In the genomic region with DNA sequence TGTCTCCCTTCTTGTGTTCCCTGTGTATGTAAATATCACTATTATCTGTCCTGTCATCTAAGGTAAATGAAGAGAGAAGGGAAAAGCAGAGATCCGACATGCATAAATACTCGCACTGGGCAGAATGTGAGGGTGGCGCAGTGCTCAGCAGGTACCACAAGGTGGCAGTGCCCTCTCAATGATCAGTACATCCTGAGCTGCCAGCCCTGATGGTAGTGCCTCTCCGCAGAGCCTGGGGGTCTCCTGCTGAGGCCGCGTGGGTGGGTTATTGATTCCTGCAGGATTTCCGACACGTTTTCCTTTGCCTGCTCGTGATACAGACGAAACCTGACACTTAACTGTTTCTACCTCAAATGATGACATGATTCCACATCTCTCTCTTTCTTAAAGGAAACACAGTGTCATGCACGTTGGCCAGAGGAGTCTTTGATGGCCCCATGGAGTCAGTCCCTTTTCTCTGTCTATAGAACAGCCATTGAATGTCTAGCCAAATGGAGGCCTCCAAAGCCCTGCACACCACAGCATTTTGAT, we compare ENCODE assay signal across 8 cellular contexts. TPM values are rescaled to one million over a fixed set of nuclear protein-coding genes. Genes with fewer than 3 reads are reported as not detected.
DNase-seq lines count a peak whose midpoint lies in the region; ATAC-seq, FAIRE-seq and TF ChIP-seq lines count a peak whose summit lies in the region.

No MANE protein-coding gene starts in this region.

- no peaks in the 10 kb centered on the region for H4K20me1 ChIP-seq in HepG2 (ENCODE audit: insufficient read depth, low read length)

- ATAC-seq in GM18907 (IDR thresholded peaks at IDR 0.05; ENCODE audit: unreplicated experiment) (peak; percentile 97), HG03097 (IDR thresholded peaks at IDR 0.05; ENCODE audit: low FRiP score, unreplicated experiment) (peak; percentile 92), HepG2 (peak; percentile 97)

- H3K4me3 ChIP-seq in HepG2 (replicated peaks in 1 of 3; ENCODE audit: insufficient read depth in 1 of 3, low read depth in 2 of 3, low read length in 3 of 3), result no peak overlapping the region

- peak; percentile 26 to 57 for DNase-seq in AML-193 (lab: John Stamatoyannopoulos, UW)
- DNase-seq in NCI-H2196 treated with DMSO at 0.1 percent for 48 hours (lab: John Stamatoyannopoulos, UW; ENCODE audit: unreplicated experiment), result peak; percentile 20
- peak; percentile 57 for DNase-seq in activated CD4-positive, alpha-beta T cell treated with anti-CD3 and anti-CD28 coated beads for 1 hour
- peak; percentile 80 for DNase-seq in cerebellum (ENCODE audit: low spot score)
- peak; percentile 41 for DNase-seq in HepG2 (ENCODE audit: low spot score)
- peak; percentile 53 to 66 for DNase-seq in stimulated activated CD4-positive, alpha-beta T cell treated with anti-CD3 and anti-CD28 coated beads, Interleukin-4, amount 100 ng/mL, for 4 hours

- 2% methylated on average over 8 of the region's 11 CpGs for WGBS in HepG2 (ENCODE audit: low lambda C conversion rate)

- H3K27me3 ChIP-seq in HepG2 (ENCODE audit: control insufficient read depth in 1 of 2, insufficient read depth in 2 of 2, low read length in 2 of 2), result peaks cover 3 to 24% of the 10 kb centered on the region in 2 experiments; a peak in 3 of 5 replicates

- peak; percentile 81 for FAIRE-seq in HepG2 (lab: Jason Lieb, UNC)

- no peaks in the 10 kb centered on the region for H3K36me3 ChIP-seq in HepG2 (replicated peaks in 1 of 2; ENCODE audit: control insufficient read depth in 1 of 2, insufficient read depth in 2 of 2, low read length in 2 of 2)

- H3K4me2 ChIP-seq in HepG2 (ENCODE audit: low read depth, low read length), result peak overlapping the region; percentile 16; the same call in 1 of the 2 replicates

- TF ChIP-seq POLR2A in HepG2 (IDR thresholded peaks at IDR 0.05; ENCODE audit: insufficient read depth in 1 of 2, low read depth in 2 of 2, low read length in 2 of 2), result no peak

- peak; percentile 97 for TF ChIP-seq CTCF in HepG2 (CRISPR knock-in tag; IDR thresholded peaks at IDR 0.05)

- H3K79me2 ChIP-seq in HepG2 (ENCODE audit: insufficient read depth, low read length), result no peaks in the 10 kb centered on the region

- peaks cover 5% of the 10 kb centered on the region; the same call in 1 of the 2 replicates for H3K4me1 ChIP-seq in HepG2 (ENCODE audit: insufficient read depth, low read length)

- POLR2A ChIA-PET in HepG2 (lab: Yijun Ruan, JAX), result no interaction called here

- no peak overlapping the region for H2AFZ ChIP-seq in HepG2 (ENCODE audit: low read length)

- no TSS peak for BruUV-seq in HepG2 (replicated peaks; lab: Mats Ljungman, UMichigan)

- CTCF ChIA-PET in HepG2 (lab: Yijun Ruan, JAX; ENCODE audit: low intra/inter-chr PET ratio, low total read pairs), result interaction anchor here (0.7 to 1.7 kb wide), 3 partner anchors 273 to 451 kb away, joined by 3 to 10 read pairs (median 4); no protein-coding TSS in a partner anchor

- TF ChIP-seq EP300 in HepG2 (IDR thresholded peaks at IDR 0.05; ENCODE audit: low read depth in 2 of 2, low read length in 2 of 2) (no peak), HepG2 (CRISPR knock-in tag; IDR thresholded peaks at IDR 0.05; ENCODE audit: borderline replicate concordance) (no peak)

- H3K27ac ChIP-seq in HepG2 (ENCODE audit: extremely low read length, insufficient read depth, low read length), result no peak overlapping the region

- peak; percentile 78 for TF ChIP-seq RAD21 in HepG2 (CRISPR knock-in tag; IDR thresholded peaks at IDR 0.05)

- no peak overlapping the region for H3K9ac ChIP-seq in HepG2 (ENCODE audit: insufficient read depth, low read depth, low read length)

- intact Hi-C loops in HepG2 (cut with micrococcal nuclease; ENCODE audit: unreplicated experiment), result loop anchor here (1.0 to 2.0 kb wide), 2 partner anchors 110 to 273 kb away; no protein-coding TSS in a partner anchor

- H3K9me3 ChIP-seq in HepG2 (ENCODE audit: low read length), result no peaks in the 10 kb centered on the region

- in situ Hi-C loops in HepG2 (cut with HindIII; ENCODE audit: extremely low pct_ligation_motif_present, low pct_unique_long_range_greater_than_20kb), result loop anchor here (5.0 to 10.0 kb wide), 2 partner anchors 100 to 278 kb away; no protein-coding TSS in a partner anchor

RNA-seq across cellular contexts. Expression of a gene that starts 19.8 kb away (rescaled TPM):
- total RNA-seq in cerebellum (0.91 TPM), HepG2 (2016; rRNA removed; fragmentation: Illumina TruSeq; extraction: Trizol) (0.24 and 0.71 TPM in 2 replicates)
- 0.44 and 1.2 TPM in 2 replicates for total RNA-seq in HepG2 (2016; cell fraction: cytosol; rRNA removed; fragmentation: Illumina TruSeq; extraction: Trizol; ENCODE audit: low read depth)
- total RNA-seq in HepG2 (2016; cell fraction: insoluble cytoplasmic fraction; rRNA removed; fragmentation: Illumina TruSeq; extraction: Trizol), result 0.39 and 0.74 TPM in 2 replicates
- total RNA-seq in HepG2 (2016; cell fraction: membrane; rRNA removed; fragmentation: Illumina TruSeq; extraction: Trizol), result 0.17 and 0.37 TPM in 2 replicates
- total RNA-seq in HepG2 (2016; cell fraction: nucleus; rRNA removed; fragmentation: Illumina TruSeq; extraction: Trizol), result 0.43 and 1.4 TPM in 2 replicates
- polyA plus RNA-seq in HepG2 (2011; rRNA removed), result 0.68 and 0.69 TPM in 2 replicates
- 0.53 and 0.90 TPM in 2 replicates for polyA plus RNA-seq in HepG2 (2011; cell fraction: cytosol; rRNA removed)
- polyA plus RNA-seq in HepG2 (2011; cell fraction: nucleus; rRNA removed), result 0.76 and 0.88 TPM in 2 replicates
- 0.05 TPM in 1 of 2 replicates, not detected in the other for polyA plus RNA-seq in HepG2 (2012)
- 0.32 and 0.44 TPM in 2 replicates for polyA plus RNA-seq in HepG2 (2016; cell fraction: cytosol; fragmentation: Illumina TruSeq; extraction: Trizol; ENCODE audit: low read depth)
- polyA plus RNA-seq in HepG2 (2016; cell fraction: insoluble cytoplasmic fraction; fragmentation: Illumina TruSeq; extraction: Trizol; ENCODE audit: low read depth), result 0.20 and 0.87 TPM in 2 replicates
- polyA plus RNA-seq in HepG2 (2016; cell fraction: membrane; fragmentation: Illumina TruSeq; extraction: Trizol; ENCODE audit: low read depth), result 0.50 and 0.71 TPM in 2 replicates
- 0.84 and 2.3 TPM in 2 replicates for polyA plus RNA-seq in HepG2 (2016; cell fraction: nucleus; fragmentation: Illumina TruSeq; extraction: Trizol; ENCODE audit: insufficient read depth, low read depth)
- 2.2 TPM in 1 of 2 replicates, not detected in the other for polyA minus RNA-seq in HepG2 (2011; rRNA and poly(A)+ RNA removed; ENCODE audit: low replicate concordance)
- polyA minus RNA-seq in HepG2 (2011; cell fraction: cytosol; rRNA and poly(A)+ RNA removed), result not detected in 2 replicates
- polyA minus RNA-seq in HepG2 (2011; cell fraction: nucleus; rRNA and poly(A)+ RNA removed), result not detected in 2 replicates

RNA-seq across cellular contexts. Expression of a gene that starts 23.3 kb away (rescaled TPM):
- total RNA-seq in cerebellum (not detected), HepG2 (2016; rRNA removed; fragmentation: Illumina TruSeq; extraction: Trizol) (not detected in 2 replicates)
- total RNA-seq in HepG2 (2016; cell fraction: cytosol; rRNA removed; fragmentation: Illumina TruSeq; extraction: Trizol; ENCODE audit: low read depth), result not detected in 2 replicates
- not detected in 2 replicates for total RNA-seq in HepG2 (2016; cell fraction: insoluble cytoplasmic fraction; rRNA removed; fragmentation: Illumina TruSeq; extraction: Trizol)
- total RNA-seq in HepG2 (2016; cell fraction: membrane; rRNA removed; fragmentation: Illumina TruSeq; extraction: Trizol), result not detected in 2 replicates
- total RNA-seq in HepG2 (2016; cell fraction: nucleus; rRNA removed; fragmentation: Illumina TruSeq; extraction: Trizol), result not detected in 2 replicates
- polyA plus RNA-seq in HepG2 (2011; rRNA removed), result not detected in 2 replicates
- polyA plus RNA-seq in HepG2 (2011; cell fraction: cytosol; rRNA removed), result not detected in 2 replicates
- polyA plus RNA-seq in HepG2 (2011; cell fraction: nucleus; rRNA removed), result not detected in 2 replicates
- not detected in 2 replicates for polyA plus RNA-seq in HepG2 (2012)
- polyA plus RNA-seq in HepG2 (2016; cell fraction: cytosol; fragmentation: Illumina TruSeq; extraction: Trizol; ENCODE audit: low read depth), result not detected in 2 replicates
- not detected in 2 replicates for polyA plus RNA-seq in HepG2 (2016; cell fraction: insoluble cytoplasmic fraction; fragmentation: Illumina TruSeq; extraction: Trizol; ENCODE audit: low read depth)
- polyA plus RNA-seq in HepG2 (2016; cell fraction: membrane; fragmentation: Illumina TruSeq; extraction: Trizol; ENCODE audit: low read depth), result not detected in 2 replicates
- polyA plus RNA-seq in HepG2 (2016; cell fraction: nucleus; fragmentation: Illumina TruSeq; extraction: Trizol; ENCODE audit: insufficient read depth, low read depth), result not detected in 2 replicates
- polyA minus RNA-seq in HepG2 (2011; rRNA and poly(A)+ RNA removed; ENCODE audit: low replicate concordance), result not detected in 2 replicates
- not detected in 2 replicates for polyA minus RNA-seq in HepG2 (2011; cell fraction: cytosol; rRNA and poly(A)+ RNA removed)
- polyA minus RNA-seq in HepG2 (2011; cell fraction: nucleus; rRNA and poly(A)+ RNA removed), result not detected in 2 replicates

RNA-seq across cellular contexts. Expression of a gene that starts 39.3 kb away (rescaled TPM):
- total RNA-seq in cerebellum (not detected), HepG2 (2016; rRNA removed; fragmentation: Illumina TruSeq; extraction: Trizol) (not detected in 2 replicates)
- not detected in 2 replicates for total RNA-seq in HepG2 (2016; cell fraction: cytosol; rRNA removed; fragmentation: Illumina TruSeq; extraction: Trizol; ENCODE audit: low read depth)
- not detected in 2 replicates for total RNA-seq in HepG2 (2016; cell fraction: insoluble cytoplasmic fraction; rRNA removed; fragmentation: Illumina TruSeq; extraction: Trizol)
- total RNA-seq in HepG2 (2016; cell fraction: membrane; rRNA removed; fragmentation: Illumina TruSeq; extraction: Trizol), result not detected in 2 replicates
- total RNA-seq in HepG2 (2016; cell fraction: nucleus; rRNA removed; fragmentation: Illumina TruSeq; extraction: Trizol), result not detected in 2 replicates
- polyA plus RNA-seq in HepG2 (2011; rRNA removed), result not detected in 2 replicates
- polyA plus RNA-seq in HepG2 (2011; cell fraction: cytosol; rRNA removed), result not detected in 2 replicates
- polyA plus RNA-seq in HepG2 (2011; cell fraction: nucleus; rRNA removed), result not detected in 2 replicates
- not detected in 2 replicates for polyA plus RNA-seq in HepG2 (2012)
- polyA plus RNA-seq in HepG2 (2016; cell fraction: cytosol; fragmentation: Illumina TruSeq; extraction: Trizol; ENCODE audit: low read depth), result not detected in 2 replicates
- not detected in 2 replicates for polyA plus RNA-seq in HepG2 (2016; cell fraction: insoluble cytoplasmic fraction; fragmentation: Illumina TruSeq; extraction: Trizol; ENCODE audit: low read depth)
- not detected in 2 replicates for polyA plus RNA-seq in HepG2 (2016; cell fraction: membrane; fragmentation: Illumina TruSeq; extraction: Trizol; ENCODE audit: low read depth)
- polyA plus RNA-seq in HepG2 (2016; cell fraction: nucleus; fragmentation: Illumina TruSeq; extraction: Trizol; ENCODE audit: insufficient read depth, low read depth), result not detected in 2 replicates
- not detected in 2 replicates for polyA minus RNA-seq in HepG2 (2011; rRNA and poly(A)+ RNA removed; ENCODE audit: low replicate concordance)
- not detected in 2 replicates for polyA minus RNA-seq in HepG2 (2011; cell fraction: cytosol; rRNA and poly(A)+ RNA removed)
- not detected in 2 replicates for polyA minus RNA-seq in HepG2 (2011; cell fraction: nucleus; rRNA and poly(A)+ RNA removed)

Comparison
In these comparisons a context has a peak if more than half of its experiments do, and no peak if none do; other contexts are left out.
1. DNase-seq: peak in every context shown above with its lines; median percentile 80 in cerebellum; 60 in stimulated activated CD4-positive, alpha-beta T cell treated with anti-CD3 and anti-CD28 coated beads, Interleukin-4, amount 100 ng/mL, for 4 hours; 57 in activated CD4-positive, alpha-beta T cell treated with anti-CD3 and anti-CD28 coated beads for 1 hour; 42 in AML-193; 41 in HepG2; 20 in NCI-H2196 treated with DMSO at 0.1 percent for 48 hours.